ENCODE assay signal across 8 cellular contexts in the genomic region with DNA sequence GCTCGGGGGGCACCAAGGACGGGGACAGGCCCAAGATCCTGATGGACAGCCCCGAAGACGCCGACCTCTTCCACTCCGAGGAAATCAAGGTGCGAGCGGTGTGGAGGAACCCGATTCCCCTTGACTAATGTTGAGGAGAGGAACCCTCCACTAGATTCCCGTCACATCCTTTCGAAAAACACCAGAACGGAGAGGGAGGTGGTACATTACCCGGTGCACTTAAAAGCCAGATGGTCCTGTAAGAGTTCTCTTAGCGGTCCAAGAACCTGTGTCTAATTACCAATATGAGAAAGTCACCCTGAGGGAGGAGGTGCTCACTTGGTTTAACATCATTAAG. TPM values are rescaled to one million over a fixed set of nuclear protein-coding genes. Genes with fewer than 3 reads are reported as not detected.
A peak's percentile ranks its signal among the peaks of the same experiment; 100 is the strongest.
DNase-seq lines count a peak whose midpoint lies in the region; TF ChIP-seq lines count a peak whose summit lies in the region.

No MANE protein-coding gene starts in this region.

- DNase-seq in NCI-H2227 treated with DMSO at 0.1 percent for 48 hours (lab: John Stamatoyannopoulos, UW), result peak; percentile 66
- no peak for DNase-seq in NCI-H2227 (lab: John Stamatoyannopoulos, UW; ENCODE audit: unreplicated experiment)
- DNase-seq in RWPE1 (ENCODE audit: low spot score), result peak; percentile 37
- peak; percentile 11 to 13 for DNase-seq in fibroblast of lung (ENCODE audit: low read depth in 2 of 2)
- no peak for DNase-seq in prostate gland (ENCODE audit: low spot score)
- DNase-seq in stimulated activated CD4-positive, alpha-beta T cell treated with anti-CD3 and anti-CD28 coated beads, Interleukin-4, amount 100 ng/mL, for 4 hours, result no peak
- no peak for DNase-seq in NCI-H526 treated with DMSO at 0.1 percent for 48 hours (lab: John Stamatoyannopoulos, UW)
- no peak for DNase-seq in NCI-H1694 (lab: John Stamatoyannopoulos, UW)

- H3K4me1 ChIP-seq in fibroblast of lung (ENCODE audit: control insufficient read depth, extremely low read depth, insufficient read depth, low read length) (no peaks in the 10 kb centered on the region), prostate gland (replicated peaks) (no peaks in the 10 kb centered on the region)

- peak overlapping the region; percentile 92 for H2AFZ ChIP-seq in fibroblast of lung (ENCODE audit: low read length)

- TF ChIP-seq CTCF in RWPE1 (conservative IDR thresholded peaks at IDR 0.05; ENCODE audit: low read depth) (no peak), fibroblast of lung (conservative IDR thresholded peaks at IDR 0.05 in 1 of 2, IDR thresholded peaks at IDR 0.05 in 1 of 2; ENCODE audit: low read depth in 1 of 2, low read length in 2 of 2) (no peak), prostate gland (IDR thresholded peaks at IDR 0.05) (no peak)

- no peaks in the 10 kb centered on the region for H4K20me1 ChIP-seq in fibroblast of lung (ENCODE audit: control insufficient read depth, extremely low read depth, insufficient read depth, low read length)

- CTCF ChIA-PET in RWPE1 (lab: Yijun Ruan, JAX), result interaction anchor here (0.6 to 1.4 kb wide), 3 partner anchors 17 to 305 kb away, joined by 3 to 5 read pairs (median 3); no protein-coding TSS in a partner anchor

- H3K4me3 ChIP-seq in fibroblast of lung (replicated peaks in 1 of 4; ENCODE audit: control extremely low read depth in 1 of 4, insufficient read depth in 1 of 4, low read depth in 3 of 4, low read length in 4 of 4) (peak overlapping the region; percentile 64 to 100 (median 86)), prostate gland (peak overlapping the region; percentile 65 to 87)

- H3K9ac ChIP-seq in fibroblast of lung (ENCODE audit: insufficient read depth, low read length), result peak overlapping the region; percentile 78

- H3K4me2 ChIP-seq in fibroblast of lung (ENCODE audit: extremely low read depth, insufficient read depth, low read length), result peak overlapping the region; percentile 26

- POLR2A ChIA-PET in RWPE1 (lab: Yijun Ruan, JAX; ENCODE audit: low non-redundant PET), result no interaction called here

- H3K9me3 ChIP-seq in fibroblast of lung (ENCODE audit: control insufficient read depth, insufficient read depth, low read depth, low read length) (no peaks in the 10 kb centered on the region), prostate gland (no peaks in the 10 kb centered on the region)

- WGBS in prostate gland, result 3% methylated on average over 13 of the region's 14 CpGs

- intact Hi-C loops in prostate gland (cut with DNase I), result no loop called here

- H3K36me3 ChIP-seq in fibroblast of lung (ENCODE audit: control insufficient read depth, insufficient read depth, low read length) (peaks cover 2% of the 10 kb centered on the region), prostate gland (no peaks in the 10 kb centered on the region)

- peak overlapping the region; percentile 97 for H3K27ac ChIP-seq in RWPE1
- peak overlapping the region; percentile 78 for H3K27ac ChIP-seq in fibroblast of lung (ENCODE audit: insufficient read depth, low read length)
- peak overlapping the region; percentile 72 to 81 for H3K27ac ChIP-seq in prostate gland

- H3K79me2 ChIP-seq in fibroblast of lung (ENCODE audit: control insufficient read depth, insufficient read depth, low read length), result peaks cover 15% of the 10 kb centered on the region

- H3K27me3 ChIP-seq in fibroblast of lung (ENCODE audit: control insufficient read depth, insufficient read depth, low read length) (no peaks in the 10 kb centered on the region), prostate gland (replicated peaks; ENCODE audit: insufficient read depth) (no peaks in the 10 kb centered on the region)

- no peak for TF ChIP-seq POLR2A in prostate gland (IDR thresholded peaks at IDR 0.05)

RNA-seq across cellular contexts. Expression of a gene that starts 0.3 kb away (rescaled TPM):
- total RNA-seq in fibroblast of lung (14.6 and 17.0 TPM in 2 replicates), prostate gland (10 to 100 TPM; 17.3 to 36.7 TPM)
- polyA plus RNA-seq in fibroblast of lung, result 23.8 and 28.7 TPM in 2 replicates
- polyA plus RNA-seq in fibroblast of lung (2012), result 14.1 and 14.2 TPM in 2 replicates
- 16.5 and 18.0 TPM in 2 replicates for polyA minus RNA-seq in fibroblast of lung (ENCODE audit: low replicate concordance)

Comparison
In these comparisons a context has a peak if more than half of its experiments do, and no peak if none do; other contexts are left out.
1. DNase-seq: peak in NCI-H2227 treated with DMSO at 0.1 percent for 48 hours (single experiment), RWPE1 (single experiment) and fibroblast of lung (2 of 2); none in NCI-H2227 (single experiment), prostate gland (single experiment), stimulated activated CD4-positive, alpha-beta T cell treated with anti-CD3 and anti-CD28 coated beads, Interleukin-4, amount 100 ng/mL, for 4 hours (0 of 2), NCI-H526 treated with DMSO at 0.1 percent for 48 hours (single experiment) and NCI-H1694 (single experiment).
2. Peak in every context shown above with its lines, with median percentiles within 50 percentile points of each other: H3K27ac ChIP-seq.